ENCODE assay signal across 1 cellular context in genomic region chr7:75814407-75814947, GRCh38.
A peak's percentile ranks its signal among the peaks of the same experiment; 100 is the strongest.
TF ChIP-seq lines count a peak whose summit lies in the region.

No MANE protein-coding gene starts in this region.

TF ChIP-seq in WTC11, 78 proteins besides CTCF, POLR2A, EP300 and RAD21 (continued from another document):
- TF ChIP-seq PRDM15 (CRISPR knock-in tag; IDR thresholded peaks at IDR 0.05) (peak; percentile 45; the same call in 1 of the 2 replicates), ZNF219 (CRISPR knock-in tag; IDR thresholded peaks at IDR 0.05; ENCODE audit: borderline replicate concordance) (no peak), ZMAT4 (CRISPR knock-in tag; IDR thresholded peaks at IDR 0.05) (no peak)
